33 cellular contexts compared by ENCODE assay signal in the genomic region with DNA sequence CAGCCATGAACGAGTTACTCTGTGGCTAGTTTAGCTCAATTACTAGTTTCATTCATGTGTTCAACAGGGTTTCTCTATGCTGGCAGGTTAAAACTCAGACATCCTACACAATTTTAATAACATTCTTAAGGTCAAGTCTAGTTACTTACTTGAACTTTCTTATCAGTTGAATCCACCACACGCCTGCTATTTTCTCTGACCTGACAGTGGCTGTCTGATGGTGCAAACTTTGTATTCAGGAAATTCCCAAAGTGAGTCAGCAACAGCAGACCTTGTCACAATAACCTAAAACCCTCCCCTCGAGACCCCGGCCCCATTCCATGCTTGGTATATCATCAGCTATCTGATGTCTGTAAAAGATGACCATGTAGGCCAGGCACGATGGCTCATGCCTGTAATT. TPM values are rescaled to one million over a fixed set of nuclear protein-coding genes. Genes with fewer than 3 reads are reported as not detected.
DNase-seq lines count a peak whose midpoint lies in the region; ATAC-seq, FAIRE-seq and TF ChIP-seq lines count a peak whose summit lies in the region.
"Had no signal": no experiment of that assay in that cellular context is flagged by ENCODE, and none has a peak within 500 bp of the region (broad histone marks: within the 10 kb centered on the region; RNA-seq: fewer than 3 reads in every experiment).

No MANE protein-coding gene starts in this region.

- H3K9ac ChIP-seq in trophoblast cell (ENCODE audit: low read length): no peak overlapping the region

- no peak for ATAC-seq in GM18909 (IDR thresholded peaks at IDR 0.05; ENCODE audit: poor library complexity, unreplicated experiment)
- ATAC-seq: body of pancreas; gastroesophageal sphincter; naive thymus-derived CD8-positive, alpha-beta T cell; SK-N-SH treated with all-trans-retinoic acid at 6 μM for 48 hours had no signal

- no peak overlapping the region for H3K4ac ChIP-seq in trophoblast cell (ENCODE audit: low read depth, low read length)

- H3K14ac ChIP-seq in trophoblast cell (ENCODE audit: low read length): no peak overlapping the region

- H4K8ac ChIP-seq in trophoblast cell (ENCODE audit: low read depth, low read length): no peak overlapping the region

- no peak overlapping the region for H3K18ac ChIP-seq in trophoblast cell (ENCODE audit: low read length)

- H3K27ac Mint-ChIP-seq in activated T-helper 2 cell treated with anti-CD3 and anti-CD28 coated beads, Interferon-gamma antibody, Interleukin-2, Interleukin-4, amounts not matched to agents 10 μg/mL and 5 μg/mL and 100 μg/mL, durations not matched to agents 14 hours and 24 hours and 36 hours: peak overlapping the region; percentile 39
- H3K27ac Mint-ChIP-seq: activated CD4-positive, alpha-beta T cell treated with anti-CD3 and anti-CD28 coated beads, Interleukin-2, amount 10 ng/mL, durations not matched to agents 24 days and 14 days; activated T-cell treated with anti-CD3 and anti-CD28 coated beads, Interleukin-2, amount 50 U/mL, for 24 hours; endodermal cell; H9; naive thymus-derived CD8-positive, alpha-beta T cell; stimulated activated naive CD8-positive, alpha-beta T cell treated with anti-CD3 and anti-CD28 coated beads, Interleukin-15, Interleukin-2, amounts not matched to agents 100 ng/mL and 50 ng/mL, for 24 hours had no signal

- WGBS in trophoblast cell (ENCODE audit: extremely low coverage, insufficient coverage, insufficient read length): no CpG with 5 or more reads among the region's 5 CpGs

- peaks cover 8% of the 10 kb centered on the region for H3K9me3 ChIP-seq in trophoblast cell (ENCODE audit: insufficient read depth, low read depth, low read length)
- H3K9me3 ChIP-seq: body of pancreas, esophagus squamous epithelium, ovary had no signal

- H3K36me3 ChIP-seq in trophoblast cell (ENCODE audit: control insufficient read depth in 1 of 2, insufficient read depth in 2 of 2, low read length in 2 of 2): no peaks in the 10 kb centered on the region
- H3K36me3 ChIP-seq: esophagus squamous epithelium, gastroesophageal sphincter, ovary had no signal

- no peak overlapping the region for H3K4me3 ChIP-seq in fibroblast of villous mesenchyme (ENCODE audit: low read depth, low read length)
- no peak overlapping the region for H3K4me3 ChIP-seq in trophoblast cell (ENCODE audit: low read depth, low read length)
- H3K4me3 ChIP-seq: body of pancreas, esophagus squamous epithelium, gastroesophageal sphincter, ovary had no signal

- H4K12ac ChIP-seq in trophoblast cell (ENCODE audit: low read depth, low read length): no peak overlapping the region

- no peaks in the 10 kb centered on the region for H3K27me3 ChIP-seq in trophoblast cell (ENCODE audit: insufficient read depth, low read length)
- H3K27me3 ChIP-seq: body of pancreas, ovary had no signal

- H3K27me3 Mint-ChIP-seq in activated T-helper 2 cell treated with anti-CD3 and anti-CD28 coated beads, Interferon-gamma antibody, Interleukin-2, Interleukin-4, amounts not matched to agents 10 μg/mL and 5 μg/mL and 100 μg/mL, durations not matched to agents 14 hours and 24 hours and 36 hours (ENCODE audit: low read depth): peaks cover 3% of the 10 kb centered on the region

- H3K4me2 ChIP-seq in trophoblast cell (ENCODE audit: low read length): no peak overlapping the region

- H3K4me1 Mint-ChIP-seq in activated T-helper 2 cell treated with anti-CD3 and anti-CD28 coated beads, Interferon-gamma antibody, Interleukin-2, Interleukin-4, amounts not matched to agents 10 μg/mL and 5 μg/mL and 100 μg/mL, durations not matched to agents 14 hours and 24 hours and 36 hours (ENCODE audit: low read depth): peaks cover 12% of the 10 kb centered on the region
- H3K4me1 Mint-ChIP-seq: endodermal cell had no signal

- H3K23ac ChIP-seq in trophoblast cell (ENCODE audit: low read length): no peak overlapping the region

- no peak for FAIRE-seq in H54 (lab: Jason Lieb, UNC)
- FAIRE-seq: colon, D721Med, G401.6, islet of Langerhans, small intestine had no signal

- H3K79me1 ChIP-seq in trophoblast cell (ENCODE audit: low read length): no peaks in the 10 kb centered on the region

- H2AFZ ChIP-seq in trophoblast cell (ENCODE audit: insufficient read depth, low read length, poor library complexity): no peak overlapping the region

- no peak overlapping the region for H4K91ac ChIP-seq in trophoblast cell (ENCODE audit: low read depth, low read length)

- H3K79me2 ChIP-seq in trophoblast cell (ENCODE audit: control insufficient read depth, insufficient read depth, low read length, poor library complexity): no peaks in the 10 kb centered on the region

- H3K27ac ChIP-seq in trophoblast cell (ENCODE audit: low read depth, low read length): no peak overlapping the region
- H3K27ac ChIP-seq: body of pancreas, C4-2B, esophagus squamous epithelium, gastroesophageal sphincter, ovary, VCaP had no signal

- intact Hi-C loops in activated T-helper 2 cell treated with anti-CD3 and anti-CD28 coated beads, Interferon-gamma antibody, Interleukin-2, Interleukin-4, amounts not matched to agents 10 μg/mL and 5 μg/mL and 100 μg/mL, durations not matched to agents 14 hours and 24 hours and 36 hours (cut with micrococcal nuclease): no loop called here

- TF ChIP-seq POLR2A in H54 (IDR thresholded peaks at IDR 0.05; ENCODE audit: low read depth, low read length): no peak

- no peak for TF ChIP-seq CTCF in fibroblast of villous mesenchyme (IDR thresholded peaks at IDR 0.05; ENCODE audit: insufficient read depth, low read depth, low read length)

- no peak overlapping the region for H3K4me3 Mint-ChIP-seq in activated T-helper 2 cell treated with anti-CD3 and anti-CD28 coated beads, Interferon-gamma antibody, Interleukin-2, Interleukin-4, amounts not matched to agents 10 μg/mL and 5 μg/mL and 100 μg/mL, durations not matched to agents 14 hours and 24 hours and 36 hours (ENCODE audit: low read depth)
- H3K4me3 Mint-ChIP-seq: activated CD4-positive, alpha-beta T cell treated with anti-CD3 and anti-CD28 coated beads, Interleukin-2, amount 10 ng/mL, durations not matched to agents 24 days and 14 days; activated T-cell treated with anti-CD3 and anti-CD28 coated beads, Interleukin-2, amount 50 U/mL, for 24 hours; endodermal cell; H9; stimulated activated naive CD8-positive, alpha-beta T cell treated with anti-CD3 and anti-CD28 coated beads, Interleukin-15, Interleukin-2, amounts not matched to agents 100 ng/mL and 50 ng/mL, for 24 hours had no signal

- no peaks in the 10 kb centered on the region for H3K4me1 ChIP-seq in trophoblast cell (ENCODE audit: control insufficient read depth in 1 of 2, insufficient read depth in 2 of 2, low read length in 2 of 2)

- peaks cover 6% of the 10 kb centered on the region for H3K9me3 Mint-ChIP-seq in activated T-helper 2 cell treated with anti-CD3 and anti-CD28 coated beads, Interferon-gamma antibody, Interleukin-2, Interleukin-4, amounts not matched to agents 10 μg/mL and 5 μg/mL and 100 μg/mL, durations not matched to agents 14 hours and 24 hours and 36 hours
- H3K9me3 Mint-ChIP-seq: activated CD4-positive, alpha-beta T cell treated with anti-CD3 and anti-CD28 coated beads, Interleukin-2, amount 10 ng/mL, durations not matched to agents 24 days and 14 days; activated T-cell treated with anti-CD3 and anti-CD28 coated beads, Interleukin-2, amount 50 U/mL, for 24 hours; endodermal cell; stimulated activated naive CD8-positive, alpha-beta T cell treated with anti-CD3 and anti-CD28 coated beads, Interleukin-15, Interleukin-2, amounts not matched to agents 100 ng/mL and 50 ng/mL, for 24 hours had no signal

- DNase-seq in HuH-7.5 (ENCODE audit: low spot score): peak; percentile 4
- DNase-seq in activated T-helper 2 cell treated with anti-CD3 and anti-CD28 coated beads, Interferon-gamma antibody, Interleukin-2, Interleukin-4, amounts not matched to agents 10 μg/mL and 5 μg/mL and 100 μg/mL, durations not matched to agents 14 hours and 24 hours and 36 hours (ENCODE audit: low spot score): no peak
- DNase-seq in fibroblast of villous mesenchyme (ENCODE audit: low read depth): peak; percentile 44
- DNase-seq in trophoblast cell: peak; percentile 44 to 69
- no peak for DNase-seq in activated CD4-positive, CD25-positive, alpha-beta regulatory T cell treated with anti-CD3 and anti-CD28 coated beads, Interleukin-2, amount 50 U/mL, for 72 hours
- DNase-seq in H54 (ENCODE audit: insufficient read length, low spot score): no peak
- DNase-seq in COR-L47 (lab: John Stamatoyannopoulos, UW): no peak
- DNase-seq: activated CD4-positive, alpha-beta T cell treated with anti-CD3 and anti-CD28 coated beads, Interleukin-2, amount 10 ng/mL, durations not matched to agents 24 days and 14 days; activated gamma-delta T cell treated with Interleukin-2 at 50 U/mL for 16 hours; activated T-cell treated with anti-CD3 and anti-CD28 coated beads, Interleukin-2, amount 50 U/mL, for 24 hours; body of pancreas; endodermal cell; esophagus squamous epithelium; H9; naive thymus-derived CD8-positive, alpha-beta T cell; NCI-H146; ovary; retina; small intestine had no signal

- no peaks in the 10 kb centered on the region for H3K36me3 Mint-ChIP-seq in activated T-helper 2 cell treated with anti-CD3 and anti-CD28 coated beads, Interferon-gamma antibody, Interleukin-2, Interleukin-4, amounts not matched to agents 10 μg/mL and 5 μg/mL and 100 μg/mL, durations not matched to agents 14 hours and 24 hours and 36 hours (ENCODE audit: low read depth)

- H2BK5ac ChIP-seq in trophoblast cell (ENCODE audit: low read depth, low read length, poor library complexity): no peak overlapping the region

- no peak overlapping the region for H2AK5ac ChIP-seq in trophoblast cell (ENCODE audit: low read length)

- no peak overlapping the region for H2BK12ac ChIP-seq in trophoblast cell (ENCODE audit: low read length)

- H2BK120ac ChIP-seq in trophoblast cell (ENCODE audit: insufficient read depth, low read length, poor library complexity): no peak overlapping the region

RNA-seq across cellular contexts. Expression of a gene that starts 20.8 kb away (rescaled TPM):
- total RNA-seq in activated T-helper 2 cell treated with anti-CD3 and anti-CD28 coated beads, Interferon-gamma antibody, Interleukin-2, Interleukin-4, amounts not matched to agents 10 μg/mL and 5 μg/mL and 100 μg/mL, durations not matched to agents 14 hours and 24 hours and 36 hours: not detected in 2 replicates
- total RNA-seq in fibroblast of villous mesenchyme: not detected in 2 replicates
- not detected in 2 replicates for polyA plus RNA-seq in trophoblast cell (2013)
- total RNA-seq: activated CD4-positive, alpha-beta T cell treated with anti-CD3 and anti-CD28 coated beads, Interleukin-2, amount 10 ng/mL, durations not matched to agents 24 days and 14 days; activated CD8-positive, alpha-beta memory T cell treated with anti-CD3 and anti-CD28 coated beads for 36 hours; endodermal cell; H9; HT-29; naive thymus-derived CD8-positive, alpha-beta T cell; NCI-H460; OCI-LY7; ovary had no signal
- polyA plus RNA-seq: naive thymus-derived CD8-positive, alpha-beta T cell had no signal

Comparison
In these comparisons a context has a peak if more than half of its experiments do, and no peak if none do; other contexts are left out.
1. DNase-seq: peak in HuH-7.5 (single experiment), fibroblast of villous mesenchyme (single experiment) and trophoblast cell (2 of 2); none in activated T-helper 2 cell treated with anti-CD3 and anti-CD28 coated beads, Interferon-gamma antibody, Interleukin-2, Interleukin-4, amounts not matched to agents 10 μg/mL and 5 μg/mL and 100 μg/mL, durations not matched to agents 14 hours and 24 hours and 36 hours (single experiment), activated CD4-positive, CD25-positive, alpha-beta regulatory T cell treated with anti-CD3 and anti-CD28 coated beads, Interleukin-2, amount 50 U/mL, for 72 hours (single experiment), H54 (single experiment) and COR-L47 (single experiment).